Comparison of ENCODE assay signal across 8 cellular contexts in genomic region chr3:107661447-107662108, GRCh38.
DNase-seq lines count a peak whose midpoint lies in the region; ATAC-seq and TF ChIP-seq lines count a peak whose summit lies in the region.

No MANE protein-coding gene starts in this region.

- DNase-seq in HT1080 (ENCODE audit: low read depth) (peak; percentile 40), colonic mucosa (no peak), sigmoid colon (no peak), D341Med (ENCODE audit: low spot score) (no peak), HUDEP-2 (lab: John Stamatoyannopoulos, UW; ENCODE audit: unreplicated experiment in 76 of 76) (no peak), C1 segment of cervical spinal cord (lab: John Stamatoyannopoulos, UW) (no peak)

- no peak overlapping the region for H3K9ac ChIP-seq in colonic mucosa (ENCODE audit: low read depth in 2 of 2, low read length in 2 of 2)

- TF ChIP-seq EP300 in sigmoid colon (IDR thresholded peaks at IDR 0.05): no peak

- peak overlapping the region; percentile 35 for H3K27ac ChIP-seq in colonic mucosa
- peak overlapping the region; percentile 69 to 79 (median 74) for H3K27ac ChIP-seq in sigmoid colon

- H3K27me3 ChIP-seq in colonic mucosa: no peaks in the 10 kb centered on the region
- H3K27me3 ChIP-seq in sigmoid colon: no peaks in the 10 kb centered on the region

- no peaks in the 10 kb centered on the region for H3K4me1 ChIP-seq in colonic mucosa
- H3K4me1 ChIP-seq in sigmoid colon: peaks cover 0 to 43% (median 18%) of the 10 kb centered on the region in 4 donors

- ATAC-seq in GM19035 (IDR thresholded peaks at IDR 0.05; ENCODE audit: unreplicated experiment) (peak; percentile 59), HG03457 (IDR thresholded peaks at IDR 0.05; ENCODE audit: unreplicated experiment) (no peak)

- intact Hi-C loops in colonic mucosa (cut with DNase I): no loop called here
- intact Hi-C loops in sigmoid colon (cut with DNase I): loop anchor here (5.0 to 10.0 kb wide), 4 partner anchors 81 to 426 kb away; partner anchors contain the start of gene BBX

- H3K36me3 ChIP-seq in colonic mucosa (no peaks in the 10 kb centered on the region), sigmoid colon (no peaks in the 10 kb centered on the region)

- WGBS in sigmoid colon, 2 donors: 63 to 87% methylated on average over 3 of the region's 3 CpGs

- TF ChIP-seq CTCF in colonic mucosa (IDR thresholded peaks at IDR 0.05) (no peak), sigmoid colon (IDR thresholded peaks at IDR 0.05) (no peak)

- H3K9me3 ChIP-seq in colonic mucosa (no peaks in the 10 kb centered on the region), sigmoid colon (no peaks in the 10 kb centered on the region)

- no peak for TF ChIP-seq POLR2A in sigmoid colon (IDR thresholded peaks at IDR 0.05)

- no peak overlapping the region for H3K4me3 ChIP-seq in colonic mucosa
- peak overlapping the region in 3 of 4 donors; percentile 15 to 35 (median 21) for H3K4me3 ChIP-seq in sigmoid colon
